8 cellular contexts compared by ENCODE assay signal in the genomic region with DNA sequence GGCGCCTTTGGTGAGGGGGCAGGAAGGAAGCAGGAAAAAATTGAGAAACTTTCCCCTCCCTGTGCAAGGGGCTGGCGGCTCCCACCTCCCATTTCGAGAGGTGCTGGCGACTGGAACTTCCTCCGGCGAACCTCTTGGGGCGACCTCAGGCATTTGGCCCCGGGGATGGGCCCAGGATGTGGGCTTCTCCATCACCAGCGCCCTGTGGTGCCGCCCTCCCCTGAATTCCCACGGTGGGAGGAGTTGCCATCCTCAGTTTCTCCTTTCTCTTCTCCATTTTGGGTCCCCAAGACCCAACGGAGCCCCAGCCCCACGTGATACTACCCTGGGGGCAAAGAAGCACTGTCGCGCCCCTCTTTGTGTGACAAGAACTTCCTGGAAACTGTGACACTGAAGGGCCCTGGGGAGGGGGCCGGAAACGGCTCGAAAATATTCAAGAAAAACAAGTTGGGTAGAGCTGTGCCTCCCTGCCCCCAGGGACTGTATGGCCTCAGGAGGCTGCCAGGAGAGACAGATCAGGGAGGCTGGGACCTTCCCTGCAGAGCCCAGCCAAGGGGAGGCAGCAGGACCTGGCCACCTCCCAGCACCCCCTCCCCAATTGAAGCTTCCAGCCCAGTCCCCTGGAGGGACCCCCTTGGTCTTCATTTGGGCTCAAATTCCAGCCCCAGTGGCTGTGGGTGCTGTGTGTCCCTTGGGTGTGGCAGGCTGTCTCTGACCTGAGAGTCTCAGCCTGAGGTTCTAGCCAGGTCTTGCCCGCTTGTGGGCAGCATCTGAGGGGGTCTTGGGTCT. TPM values are rescaled to one million over a fixed set of nuclear protein-coding genes. Genes with fewer than 3 reads are reported as not detected.
A peak's percentile ranks its signal among the peaks of the same experiment; 100 is the strongest.
DNase-seq lines count a peak whose midpoint lies in the region; ATAC-seq, FAIRE-seq and TF ChIP-seq lines count a peak whose summit lies in the region.

No MANE protein-coding gene starts in this region.

- peak; percentile 31 for DNase-seq in CMK (ENCODE audit: low read depth)
- DNase-seq in caudate nucleus (lab: John Stamatoyannopoulos, UW) = peak in 6 of 61 donors; percentile 3 to 50 (median 10)
- peak; percentile 31 to 84 for DNase-seq in lung microvascular endothelial cell (ENCODE audit: low read depth in 2 of 2)
- DNase-seq in stimulated activated CD8-positive, alpha-beta memory T cell treated with anti-CD3 and anti-CD28 coated beads, Interleukin-2, amount 100 ng/mL, for 1 hour (ENCODE audit: low read depth in 2 of 2) = peak; percentile 59 to 77
- DNase-seq in D721Med (ENCODE audit: insufficient read length, low spot score) = no peak
- DNase-seq in SHP77 treated with DMSO at 0.1 percent for 48 hours (lab: John Stamatoyannopoulos, UW) = no peak

- ATAC-seq in HG03060 (IDR thresholded peaks at IDR 0.05; ENCODE audit: low read depth, unreplicated experiment) = peak; percentile 36

- peak overlapping the region; percentile 95 for H3K27ac ChIP-seq in caudate nucleus (ENCODE audit: low read depth, low read length)

- H3K4me3 ChIP-seq in WI38 (ENCODE audit: low read depth, low read length) = peak overlapping the region; percentile 95

- FAIRE-seq in D721Med (lab: Jason Lieb, UNC) = no peak

- no peak for TF ChIP-seq CTCF in WI38 (IDR thresholded peaks at IDR 0.05; ENCODE audit: low read depth, low read length)
- no peak for TF ChIP-seq CTCF in D721Med (IDR thresholded peaks at IDR 0.05; ENCODE audit: insufficient read depth, missing control alignments)

RNA-seq across cellular contexts. Expression of gene AP1M2, which starts 16.2 kb away (rescaled TPM):
- not detected in 2 replicates for total RNA-seq in lung microvascular endothelial cell

RNA-seq across cellular contexts. Expression of gene SLC44A2, which starts 22.1 kb away (rescaled TPM):
- total RNA-seq in lung microvascular endothelial cell = 37.9 and 71.8 TPM in 2 replicates

RNA-seq across cellular contexts. Expression of gene CDKN2D, which starts 34.5 kb away (rescaled TPM):
- total RNA-seq in lung microvascular endothelial cell = 4.1 and 6.5 TPM in 2 replicates

RNA-seq across cellular contexts. Expression of gene KRI1, which starts 37.5 kb away (rescaled TPM):
- 4.1 and 6.0 TPM in 2 replicates for total RNA-seq in lung microvascular endothelial cell

RNA-seq across cellular contexts. Expression of gene ILF3, which starts 50.9 kb away (rescaled TPM):
- 57.7 and 71.3 TPM in 2 replicates for total RNA-seq in lung microvascular endothelial cell

Comparison
In these comparisons a context has a peak if more than half of its experiments do, and no peak if none do; other contexts are left out.
1. DNase-seq: peak in CMK (single experiment), lung microvascular endothelial cell (2 of 2) and stimulated activated CD8-positive, alpha-beta memory T cell treated with anti-CD3 and anti-CD28 coated beads, Interleukin-2, amount 100 ng/mL, for 1 hour (2 of 2); none in D721Med (single experiment) and SHP77 treated with DMSO at 0.1 percent for 48 hours (single experiment).